15 cellular contexts compared by ENCODE assay signal in the genomic region with DNA sequence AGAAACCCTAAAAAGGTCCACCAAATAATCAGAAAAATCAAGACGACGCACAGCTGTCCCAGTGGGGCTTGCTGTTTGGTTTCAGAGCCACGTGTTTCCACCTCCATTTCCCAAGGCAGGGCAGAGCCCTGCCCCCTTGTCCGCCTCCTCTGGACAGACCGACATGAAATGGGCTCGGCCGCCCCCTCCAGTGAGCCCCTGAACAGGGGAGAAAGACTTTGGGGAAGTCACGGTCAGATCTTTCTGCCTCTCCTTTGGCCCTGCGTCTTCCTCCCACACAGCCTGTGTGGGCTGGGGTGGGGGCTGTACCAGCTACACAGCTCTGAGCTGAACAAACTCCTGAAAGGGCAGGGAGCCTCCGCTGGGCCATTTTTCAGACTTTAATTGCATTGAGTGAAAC.
DNase-seq lines count a peak whose midpoint lies in the region; ATAC-seq and TF ChIP-seq lines count a peak whose summit lies in the region.
"Had no signal": no experiment of that assay in that cellular context is flagged by ENCODE, and none has a peak within 500 bp of the region (broad histone marks: within the 10 kb centered on the region; RNA-seq: fewer than 3 reads in every experiment).

No MANE protein-coding gene starts in this region.

- H4K8ac ChIP-seq in H9 (replicated peaks; ENCODE audit: insufficient read length, low read depth, low read length), result no peak overlapping the region

- no peak overlapping the region for H2BK15ac ChIP-seq in H9 (ENCODE audit: low read depth, low read length)

- no peak overlapping the region for H4K5ac ChIP-seq in H9 (ENCODE audit: insufficient read length, low read depth, low read length)

- no peaks in the 10 kb centered on the region for H3K23me2 ChIP-seq in H9 (ENCODE audit: insufficient read length, low read depth, low read length, poor library complexity, severe bottlenecking)

- no peak overlapping the region; the same call in 1 of the 2 replicates for H3K14ac ChIP-seq in H9 (ENCODE audit: insufficient read depth, low read length)

- H2BK5ac ChIP-seq in H9 (ENCODE audit: insufficient read length, low read length), result no peak overlapping the region

- no peak overlapping the region for H2BK12ac ChIP-seq in H9 (ENCODE audit: insufficient read length, low read depth, low read length)

- no peak overlapping the region for H2AK5ac ChIP-seq in H9 (ENCODE audit: insufficient read length, low read length)

- H4K91ac ChIP-seq in H9 (ENCODE audit: insufficient read length, low read depth, low read length), result no peak overlapping the region

- no peaks in the 10 kb centered on the region for H3K9me3 Mint-ChIP-seq in nephron
- no peaks in the 10 kb centered on the region for H3K9me3 Mint-ChIP-seq in stimulated activated naive B cell treated with anti-CD40 and anti-IgM and Interleukin-4, amounts not matched to agents 10 μg/mL and 1 μg/mL and 100 μg/mL, for 72 hours
- no peaks in the 10 kb centered on the region; a peak in 1 of 5 replicates for H3K9me3 Mint-ChIP-seq in H9
- H3K9me3 Mint-ChIP-seq: CD8-positive, alpha-beta T cell had no signal

- H2BK120ac ChIP-seq in H9 (ENCODE audit: low read depth, low read length, poor library complexity, severe bottlenecking), result no peak overlapping the region

- H3K27ac Mint-ChIP-seq in nephron, result peak overlapping the region; percentile 68 to 84 (median 71)
- no peak overlapping the region for H3K27ac Mint-ChIP-seq in stimulated activated naive B cell treated with anti-CD40 and anti-IgM and Interleukin-4, amounts not matched to agents 10 μg/mL and 1 μg/mL and 100 μg/mL, for 72 hours
- 0 out of 7 replicates have a peak overlapping the region, but pooled peaks of 1 of the 3 experiments have one; percentile 22 for H3K27ac Mint-ChIP-seq in H9
- H3K27ac Mint-ChIP-seq: CD8-positive, alpha-beta T cell had no signal

- H3K27me3 Mint-ChIP-seq in nephron (ENCODE audit: low read depth) (peaks cover 52% of the 10 kb centered on the region), H9 (ENCODE audit: low read depth) (no peaks in the 10 kb centered on the region; the same call in none of the 2 replicates)
- H3K27me3 Mint-ChIP-seq in stimulated activated naive B cell treated with anti-CD40 and anti-IgM and Interleukin-4, amounts not matched to agents 10 μg/mL and 1 μg/mL and 100 μg/mL, for 72 hours, result peaks cover 22 to 42% of the 10 kb centered on the region in 2 donors

- no peak overlapping the region for H3T11ph ChIP-seq in H9 (ENCODE audit: low read length)

- no peaks in the 10 kb centered on the region for H3K9me2 ChIP-seq in OCI-LY1 (ENCODE audit: low read depth, low read length)

- no peak overlapping the region for H3K4me3 ChIP-seq in OCI-LY1 (ENCODE audit: low read depth, low read length, poor library complexity, severe bottlenecking)
- H3K4me3 ChIP-seq: MG63 had no signal

- WGBS in H9 (ENCODE audit: extremely low coverage, insufficient read length, low lambda C conversion rate), result no CpG with 5 or more reads among the region's 10 CpGs

- DNase-seq in stimulated activated naive B cell treated with anti-CD40 and anti-IgM and Interleukin-4, amounts not matched to agents 10 μg/mL and 1 μg/mL and 100 μg/mL, for 72 hours, result no peak
- DNase-seq in stimulated activated CD4-positive, alpha-beta T cell treated with anti-CD3 and anti-CD28 coated beads, Interleukin-4, amount 100 ng/mL, for 24 hours, result no peak
- DNase-seq in H9, result no peak
- no peak for DNase-seq in activated naive CD4-positive, alpha-beta T cell (lab: John Stamatoyannopoulos, UW)
- DNase-seq: CD8-positive, alpha-beta T cell; IMR-90; Karpas-422; MG63; NCI-H1105; NCI-H1694; NCI-H524 had no signal

- H3K79me2 ChIP-seq in OCI-LY1 (ENCODE audit: insufficient read depth, low read length) (no peaks in the 10 kb centered on the region), H9 (ENCODE audit: insufficient read depth, low read length) (no peaks in the 10 kb centered on the region)

- peak overlapping the region; percentile 59 for H3K27ac ChIP-seq in C4-2B
- H3K27ac ChIP-seq in OCI-LY1 (ENCODE audit: low read depth, low read length, poor library complexity, severe bottlenecking), result peak overlapping the region; percentile 85
- H3K27ac ChIP-seq in H9 (ENCODE audit: insufficient read length, low read depth, low read length), result no peak overlapping the region

- no peaks in the 10 kb centered on the region for H4K20me1 ChIP-seq in OCI-LY1 (ENCODE audit: insufficient read depth, low read length)
- no peaks in the 10 kb centered on the region for H4K20me1 ChIP-seq in H9 (ENCODE audit: control insufficient read depth, insufficient read depth, insufficient read length)

- H3K9me3 ChIP-seq in OCI-LY1 (ENCODE audit: low read length) (no peaks in the 10 kb centered on the region), H9 (ENCODE audit: control insufficient read depth, low read depth, low read length) (no peaks in the 10 kb centered on the region)
- H3K9me3 ChIP-seq: MG63 had no signal

- H3K56ac ChIP-seq in H9 (ENCODE audit: insufficient read length, low read depth, low read length), result no peak overlapping the region

- no peaks in the 10 kb centered on the region for H3F3A ChIP-seq in OCI-LY1 (ENCODE audit: insufficient read depth, low read length)

- no peak for TF ChIP-seq CTCF in C4-2B (conservative IDR thresholded peaks at IDR 0.05)
- TF ChIP-seq CTCF in OCI-LY1 (IDR thresholded peaks at IDR 0.05; ENCODE audit: low read length), result no peak
- TF ChIP-seq CTCF in nephron (IDR thresholded peaks at IDR 0.05; ENCODE audit: unreplicated experiment in 3 of 3), result no peak
- TF ChIP-seq CTCF in H9 (conservative IDR thresholded peaks at IDR 0.05), result no peak

- H3K4me3 Mint-ChIP-seq in nephron (no peak overlapping the region), H9 (no peak overlapping the region)
- H3K4me3 Mint-ChIP-seq in stimulated activated naive B cell treated with anti-CD40 and anti-IgM and Interleukin-4, amounts not matched to agents 10 μg/mL and 1 μg/mL and 100 μg/mL, for 72 hours, result no peak overlapping the region
- H3K4me3 Mint-ChIP-seq: CD8-positive, alpha-beta T cell had no signal

- peaks cover 50% of the 10 kb centered on the region for H3K4me1 ChIP-seq in OCI-LY1 (ENCODE audit: insufficient read depth, low read length, severe bottlenecking)
- H3K4me1 ChIP-seq in H9 (ENCODE audit: insufficient read depth, low read length), result no peaks in the 10 kb centered on the region; the same call in 1 of the 2 replicates

- H3K18ac ChIP-seq in H9 (ENCODE audit: insufficient read length, low read depth, low read length), result no peak overlapping the region

- H3K9ac ChIP-seq in OCI-LY1 (ENCODE audit: low read length), result peak overlapping the region; percentile 55
- H3K9ac ChIP-seq in H9 (ENCODE audit: extremely low read depth, insufficient read length, low read length), result no peak overlapping the region

- H2BK20ac ChIP-seq in H9 (ENCODE audit: low read depth, low read length, poor library complexity, severe bottlenecking), result no peak overlapping the region

- H3K36me3 ChIP-seq in OCI-LY1 (ENCODE audit: insufficient read depth, low read length), result no peaks in the 10 kb centered on the region
- H3K36me3 ChIP-seq: MG63 had no signal

- H2AFZ ChIP-seq in OCI-LY1 (ENCODE audit: low read length) (no peak overlapping the region), H9 (ENCODE audit: low read length) (no peak overlapping the region)

- no peak overlapping the region for H3K23ac ChIP-seq in H9 (ENCODE audit: insufficient read length, low read depth, low read length)

- H3K36me3 Mint-ChIP-seq in nephron (ENCODE audit: low read depth), result no peaks in the 10 kb centered on the region
- H3K36me3 Mint-ChIP-seq in stimulated activated naive B cell treated with anti-CD40 and anti-IgM and Interleukin-4, amounts not matched to agents 10 μg/mL and 1 μg/mL and 100 μg/mL, for 72 hours, result no peaks in the 10 kb centered on the region
- no peaks in the 10 kb centered on the region for H3K36me3 Mint-ChIP-seq in H9 (ENCODE audit: insufficient read depth in 1 of 3, low read depth in 3 of 3)
- H3K36me3 Mint-ChIP-seq: CD8-positive, alpha-beta T cell had no signal

- H3K27me3 ChIP-seq in OCI-LY1 (ENCODE audit: insufficient read depth, low read length), result no peaks in the 10 kb centered on the region
- no peaks in the 10 kb centered on the region for H3K27me3 ChIP-seq in H9 (ENCODE audit: insufficient read depth, low read length)

- H3K4me1 Mint-ChIP-seq in nephron, result peaks cover 32% of the 10 kb centered on the region
- H3K4me1 Mint-ChIP-seq in stimulated activated naive B cell treated with anti-CD40 and anti-IgM and Interleukin-4, amounts not matched to agents 10 μg/mL and 1 μg/mL and 100 μg/mL, for 72 hours, result peaks cover 8 to 13% of the 10 kb centered on the region in 2 donors
- H3K4me1 Mint-ChIP-seq in H9, result peaks cover 0 to 13% of the 10 kb centered on the region in 2 experiments; a peak in 3 of 4 replicates

- peak; percentile 14 to 22 for ATAC-seq in stimulated activated naive B cell treated with anti-CD40 and anti-IgM and Interleukin-4, amounts not matched to agents 10 μg/mL and 1 μg/mL and 100 μg/mL, for 72 hours (replicated peaks)
- ATAC-seq: CD8-positive, alpha-beta T cell; Panc1 had no signal

- no peaks in the 10 kb centered on the region for H3K79me1 ChIP-seq in H9 (ENCODE audit: insufficient read depth, low read depth, low read length, poor library complexity, severe bottlenecking)

- H3K4me2 ChIP-seq in OCI-LY1 (ENCODE audit: low read length) (peak overlapping the region; percentile 53), H9 (ENCODE audit: insufficient read depth, insufficient read length, low read length) (no peak overlapping the region)

- H3K4ac ChIP-seq in H9 (ENCODE audit: low read depth, low read length), result no peak overlapping the region
